ENCODE assay signal across 25 cellular contexts in genomic region chr3:28624079-28624478, GRCh38.
"Had no signal": no experiment of that assay in that cellular context is flagged by ENCODE, and none has a peak within 500 bp of the region (broad histone marks: within the 10 kb centered on the region; RNA-seq: fewer than 3 reads in every experiment).

No MANE protein-coding gene starts in this region.

- H3K9me3 ChIP-seq: esophagus squamous epithelium, heart right ventricle, mucosa of descending colon, neutrophil, right atrium auricular region, tibial artery had no signal

- DNase-seq: effector memory CD8-positive, alpha-beta T cell; erythroblast; esophagus squamous epithelium; foreskin melanocyte; glutamatergic neuron; heart right ventricle; hippocampal formation; left cardiac atrium; left lung; mesenchymal stem cell; mucosa of descending colon; naive B cell; stimulated activated CD4-positive, alpha-beta T cell treated with anti-CD3 and anti-CD28 coated beads, Interleukin-12 subunit alpha, Interleukin-12 subunit beta, amount 100 ng/mL, for 4 hours; stimulated activated CD4-positive, alpha-beta T cell treated with anti-CD3 and anti-CD28 coated beads, Interleukin-1b, Interleukin-23, amount 100 ng/mL, for 48 hours; stimulated activated CD4-positive, alpha-beta T cell treated with anti-CD3 and anti-CD28 coated beads, Interleukin-4, amount 100 ng/mL, for 1 hour; stimulated activated CD8-positive, alpha-beta memory T cell treated with anti-CD3 and anti-CD28 coated beads, Interleukin-4, amount 100 ng/mL, for 48 hours; stimulated activated naive CD4-positive, alpha-beta T cell; stimulated activated naive CD8-positive, alpha-beta T cell treated with anti-CD3 and anti-CD28 coated beads, Interleukin-15, amount 100 ng/mL, for 72 hours; tibial artery had no signal

- H3K27ac ChIP-seq: esophagus squamous epithelium, heart right ventricle, left lung, neutrophil, parathyroid adenoma, right atrium auricular region, tibial artery had no signal

- H3K36me3 ChIP-seq: esophagus squamous epithelium, heart right ventricle, left lung, neutrophil, right atrium auricular region, tibial artery had no signal

- ATAC-seq: effector memory CD8-positive, alpha-beta T cell; heart right ventricle; left cardiac atrium; left lung; mucosa of descending colon; natural killer cell treated with Interleukin-12 subunit alpha and Interleukin-12 subunit beta and Interleukin-15 and Interleukin-18, amount 100 ng/mL, for 72 hours; sciatic nerve; stimulated activated naive CD8-positive, alpha-beta T cell treated with anti-CD3 and anti-CD28 coated beads, Interleukin-15, amount 100 ng/mL, for 72 hours had no signal

- H3K4me3 ChIP-seq: esophagus squamous epithelium, heart right ventricle, left lung, mucosa of descending colon, right atrium auricular region, smooth muscle cell, tibial artery had no signal

- H3K27me3 ChIP-seq: esophagus squamous epithelium, heart right ventricle, left lung, neutrophil, right atrium auricular region, tibial artery had no signal

- H3K4me1 ChIP-seq: esophagus squamous epithelium, heart right ventricle, left lung, parathyroid adenoma, right atrium auricular region had no signal
